ENCODE assay signal across 31 cellular contexts in genomic region chr16:57747996-57748395, GRCh38. TPM values are rescaled to one million over a fixed set of nuclear protein-coding genes. Genes with fewer than 3 reads are reported as not detected.
"Had no signal": no experiment of that assay in that cellular context is flagged by ENCODE, and none has a peak within 500 bp of the region (broad histone marks: within the 10 kb centered on the region; RNA-seq: fewer than 3 reads in every experiment).

No MANE protein-coding gene starts in this region.

- ATAC-seq: activated CD4-positive, CD25-positive, alpha-beta regulatory T cell treated with anti-CD3 and anti-CD28 coated beads, Interleukin-2, amount 50 U/mL, for 24 hours; activated CD8-positive, alpha-beta T cell treated with anti-CD3 and anti-CD28 coated beads for 36 hours; activated naive CD8-positive, alpha-beta T cell treated with anti-CD3 and anti-CD28 coated beads, Interleukin-2, amount 50 U/mL, for 24 hours; activated T-cell treated with anti-CD3 and anti-CD28 coated beads, Interleukin-2, amount 50 U/mL, for 4 hours; activated T-helper 17 cell treated with anti-CD3 and anti-CD28 coated beads, Interleukin-2, amount 50 U/mL, for 72 hours; foreskin keratinocyte; gastrocnemius medialis; T-helper 17 cell had no signal

- H3K27ac ChIP-seq: adrenal gland, ascending aorta, breast epithelium, colonic mucosa, esophagus muscularis mucosa, foreskin keratinocyte, gastrocnemius medialis, heart left ventricle had no signal

- DNase-seq: activated B cell treated with CpG ODN at 0.5 μM for 24 hours; activated CD4-positive, alpha-beta T cell treated with anti-CD3 and anti-CD28 coated beads for 48 hours; activated CD4-positive, alpha-beta T cell treated with anti-CD3 and anti-CD28 coated beads, Interleukin-2, amount 50 U/mL, for 1 hour; activated CD4-positive, alpha-beta T cell treated with anti-CD3 and anti-CD28 coated beads, Interleukin-2, amount 50 U/mL, for 48 hours; activated CD8-positive, alpha-beta memory T cell treated with anti-CD3 and anti-CD28 coated beads for 24 hours; activated CD8-positive, alpha-beta T cell treated with anti-CD3 and anti-CD28 coated beads for 36 hours; activated effector memory CD4-positive, alpha-beta T cell treated with Interleukin-2 at 50 U/mL for 16 hours; activated gamma-delta T cell treated with Interleukin-2 at 50 U/mL for 16 hours; activated naive CD4-positive, alpha-beta T cell treated with anti-CD3 and anti-CD28 coated beads for 36 hours; activated naive CD8-positive, alpha-beta T cell treated with anti-CD3 and anti-CD28 coated beads for 36 hours; activated naive CD8-positive, alpha-beta T cell treated with anti-CD3 and anti-CD28 coated beads, Interleukin-2, amount 50 U/mL, for 24 hours; activated T-cell treated with anti-CD3 and anti-CD28 coated beads, Interleukin-2, amount 50 U/mL, for 4 hours; adrenal gland; amygdala; caudate nucleus; colonic mucosa; effector memory CD4-positive, alpha-beta T cell; erythroblast; foreskin keratinocyte; gastrocnemius medialis; glutamatergic neuron; T-helper 1 cell; T-helper 17 cell; T1000; WERI-Rb-1 had no signal

- H3K4me3 ChIP-seq: adrenal gland, ascending aorta, breast epithelium, colonic mucosa, esophagus muscularis mucosa, gastrocnemius medialis, heart left ventricle had no signal

- H3K4me1 ChIP-seq: adrenal gland, ascending aorta, breast epithelium, colonic mucosa, esophagus muscularis mucosa, foreskin keratinocyte, gastrocnemius medialis had no signal

- H3K36me3 ChIP-seq: adrenal gland, breast epithelium, colonic mucosa had no signal

- H3K27me3 ChIP-seq: adrenal gland, ascending aorta, breast epithelium, colonic mucosa, esophagus muscularis mucosa, foreskin keratinocyte, gastrocnemius medialis, heart left ventricle had no signal

- H3K9me3 ChIP-seq: adrenal gland, ascending aorta, breast epithelium, colonic mucosa, esophagus muscularis mucosa, gastrocnemius medialis, heart left ventricle had no signal

RNA-seq across cellular contexts. Expression of gene DRC7, which starts 53.4 kb away (rescaled TPM):
- total RNA-seq: activated B cell treated with CpG ODN at 0.5 μM for 24 hours; activated naive CD8-positive, alpha-beta T cell treated with anti-CD3 and anti-CD28 coated beads for 36 hours; activated T-cell treated with anti-CD3 and anti-CD28 coated beads, Interleukin-2, amount 50 U/mL, for 4 hours; activated T-helper 17 cell treated with anti-CD3 and anti-CD28 coated beads, Interleukin-2, amount 50 U/mL, for 72 hours; adrenal gland; ascending aorta; colonic mucosa; foreskin keratinocyte; gastrocnemius medialis had no signal
